Comparison of ENCODE assay signal across 8 cellular contexts in the genomic region with DNA sequence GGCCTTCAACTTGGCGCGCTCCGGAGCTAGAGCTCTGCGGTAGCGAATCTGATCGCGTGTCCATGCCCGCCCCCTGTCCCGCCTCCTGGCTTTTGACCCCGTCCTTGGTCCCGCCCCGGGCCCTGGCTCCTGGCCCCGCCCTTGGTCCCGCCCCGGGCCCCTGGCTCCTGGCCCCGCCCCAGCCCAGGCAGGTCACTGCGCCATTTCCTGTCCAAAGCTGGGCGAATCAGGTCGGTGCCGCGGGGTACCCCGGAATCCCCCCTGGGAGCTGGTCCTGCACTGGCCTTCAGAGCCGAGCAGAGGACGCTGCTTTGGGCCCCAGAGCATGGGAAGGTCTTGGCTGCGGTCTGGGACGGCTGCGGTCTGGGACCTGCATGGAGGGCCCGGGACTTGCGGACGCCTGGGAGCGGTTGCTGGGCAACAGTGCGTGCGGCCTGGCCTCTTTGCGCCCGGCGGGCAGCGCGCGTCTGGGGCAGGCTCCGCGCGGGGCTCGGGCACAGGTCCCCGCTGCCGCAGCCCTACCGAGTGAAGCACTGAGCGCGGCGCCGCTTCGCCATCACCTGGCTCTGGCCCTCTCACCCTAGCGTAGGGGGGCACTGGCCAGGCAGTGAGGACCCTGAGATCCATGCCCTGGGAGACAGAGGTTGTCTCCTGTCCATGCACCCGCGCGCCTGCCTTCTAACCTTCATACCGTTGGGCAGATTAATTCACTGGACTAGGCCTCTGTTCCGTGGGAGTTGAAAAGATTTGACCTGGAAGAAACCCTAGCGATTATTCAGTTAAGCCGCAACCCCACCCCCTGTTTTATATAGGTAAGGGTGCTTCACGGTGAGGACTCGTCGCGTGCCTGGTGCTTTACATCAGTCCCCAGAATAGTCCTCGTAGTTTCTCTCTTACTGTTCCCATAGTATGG. TPM values are rescaled to one million over a fixed set of nuclear protein-coding genes. Genes with fewer than 3 reads are reported as not detected.
DNase-seq lines count a peak whose midpoint lies in the region; ATAC-seq and TF ChIP-seq lines count a peak whose summit lies in the region.

A gene with protein sequence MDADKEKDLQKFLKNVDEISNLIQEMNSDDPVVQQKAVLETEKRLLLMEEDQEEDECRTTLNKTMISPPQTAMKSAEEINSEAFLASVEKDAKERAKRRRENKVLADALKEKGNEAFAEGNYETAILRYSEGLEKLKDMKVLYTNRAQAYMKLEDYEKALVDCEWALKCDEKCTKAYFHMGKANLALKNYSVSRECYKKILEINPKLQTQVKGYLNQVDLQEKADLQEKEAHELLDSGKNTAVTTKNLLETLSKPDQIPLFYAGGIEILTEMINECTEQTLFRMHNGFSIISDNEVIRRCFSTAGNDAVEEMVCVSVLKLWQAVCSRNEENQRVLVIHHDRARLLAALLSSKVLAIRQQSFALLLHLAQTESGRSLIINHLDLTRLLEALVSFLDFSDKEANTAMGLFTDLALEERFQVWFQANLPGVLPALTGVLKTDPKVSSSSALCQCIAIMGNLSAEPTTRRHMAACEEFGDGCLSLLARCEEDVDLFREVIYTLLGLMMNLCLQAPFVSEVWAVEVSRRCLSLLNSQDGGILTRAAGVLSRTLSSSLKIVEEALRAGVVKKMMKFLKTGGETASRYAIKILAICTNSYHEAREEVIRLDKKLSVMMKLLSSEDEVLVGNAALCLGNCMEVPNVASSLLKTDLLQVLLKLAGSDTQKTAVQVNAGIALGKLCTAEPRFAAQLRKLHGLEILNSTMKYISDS (plus strand): TSS at position 195 of the 913 bp plus-strand sequence. CDS start 1,675 bp downstream, outside the sequence.

- peak within 1 kb of the TSS; percentile 97 for H2AFZ ChIP-seq in osteoblast (ENCODE audit: low read length)

- TF ChIP-seq CTCF in glutamatergic neuron (IDR thresholded peaks at IDR 0.05; ENCODE audit: partially characterized antibody, unreplicated experiment) (no peak), osteoblast (IDR thresholded peaks at IDR 0.05; ENCODE audit: extremely low read depth, low read depth, low read length) (no peak)

- peak; percentile 99 for ATAC-seq in GM21619 (IDR thresholded peaks at IDR 0.05; ENCODE audit: unreplicated experiment)

- no peaks in the 10 kb centered on the region for H3K9me3 ChIP-seq in osteoblast (ENCODE audit: low read depth, low read length)

- DNase-seq in DMS53 treated with DMSO at 0.1 percent for 48 hours (lab: John Stamatoyannopoulos, UW; ENCODE audit: unreplicated experiment) (peak; percentile 86), KG1 (lab: John Stamatoyannopoulos, UW) (peak; percentile 55), SK-N-DZ (ENCODE audit: low spot score) (peak; percentile 84), glutamatergic neuron (peak; percentile 97), osteoblast (ENCODE audit: insufficient read length, low spot score, missing footprints) (peak; percentile 97)

- H3K9me3 Mint-ChIP-seq in activated naive CD4-positive, alpha-beta T cell treated with anti-CD3 and anti-CD28 coated beads, Interleukin-2, amount 50 U/mL, for 24 hours, result no peaks in the 10 kb centered on the region
- H3K9me3 Mint-ChIP-seq in glutamatergic neuron (ENCODE audit: unreplicated experiment), result peaks cover 4% of the 10 kb centered on the region

- H3K79me2 ChIP-seq in osteoblast (ENCODE audit: insufficient read depth, low read length), result peaks cover 5% of the 10 kb centered on the region

- peaks cover 2% of the 10 kb centered on the region for H3K36me3 ChIP-seq in osteoblast (ENCODE audit: insufficient read depth, low read length)

- H3K36me3 Mint-ChIP-seq in activated naive CD4-positive, alpha-beta T cell treated with anti-CD3 and anti-CD28 coated beads, Interleukin-2, amount 50 U/mL, for 24 hours, result peaks cover 21% of the 10 kb centered on the region
- H3K36me3 Mint-ChIP-seq in glutamatergic neuron (ENCODE audit: unreplicated experiment), result no peaks in the 10 kb centered on the region

- no peaks in the 10 kb centered on the region for H3K27me3 Mint-ChIP-seq in activated naive CD4-positive, alpha-beta T cell treated with anti-CD3 and anti-CD28 coated beads, Interleukin-2, amount 50 U/mL, for 24 hours
- H3K27me3 Mint-ChIP-seq in glutamatergic neuron (ENCODE audit: unreplicated experiment), result no peaks in the 10 kb centered on the region

- H3K4me3 Mint-ChIP-seq in activated naive CD4-positive, alpha-beta T cell treated with anti-CD3 and anti-CD28 coated beads, Interleukin-2, amount 50 U/mL, for 24 hours, result peak within 1 kb of the TSS; percentile 87
- H3K4me3 Mint-ChIP-seq in glutamatergic neuron (ENCODE audit: unreplicated experiment), result peak within 1 kb of the TSS; percentile 87

- H3K27me3 ChIP-seq in osteoblast (ENCODE audit: insufficient read depth, low read length), result no peaks in the 10 kb centered on the region

- H4K20me1 ChIP-seq in osteoblast (ENCODE audit: insufficient read depth, low read length), result no peaks in the 10 kb centered on the region

- peak within 1 kb of the TSS; percentile 96 for H3K4me2 ChIP-seq in osteoblast (ENCODE audit: insufficient read depth, low read length)

- peak within 1 kb of the TSS; percentile 89 for H3K27ac Mint-ChIP-seq in activated naive CD4-positive, alpha-beta T cell treated with anti-CD3 and anti-CD28 coated beads, Interleukin-2, amount 50 U/mL, for 24 hours
- peak within 1 kb of the TSS; percentile 75 for H3K27ac Mint-ChIP-seq in glutamatergic neuron (ENCODE audit: unreplicated experiment)

- peak within 1 kb of the TSS; percentile 95 for H3K4me3 ChIP-seq in osteoblast (ENCODE audit: insufficient read depth, low read length)

- peaks cover 14% of the 10 kb centered on the region for H3K4me1 ChIP-seq in osteoblast (ENCODE audit: insufficient read depth, low read length)

- H3K4me1 Mint-ChIP-seq in activated naive CD4-positive, alpha-beta T cell treated with anti-CD3 and anti-CD28 coated beads, Interleukin-2, amount 50 U/mL, for 24 hours, result peaks cover 53% of the 10 kb centered on the region
- H3K4me1 Mint-ChIP-seq in glutamatergic neuron (ENCODE audit: low read depth, unreplicated experiment), result peaks cover 34% of the 10 kb centered on the region

- peak within 1 kb of the TSS; percentile 84 for H3K27ac ChIP-seq in osteoblast (ENCODE audit: low read depth, low read length)
- peak within 1 kb of the TSS; percentile 40 for H3K27ac ChIP-seq in temporal lobe (ENCODE audit: low read depth, low read length)

RNA-seq across cellular contexts. Expression of the gene that starts here (rescaled TPM):
- 6.3 and 6.8 TPM in 2 replicates for polyA plus RNA-seq in SK-N-DZ (2014; cell fraction: cytosol; rRNA removed)
- 24.4 and 27.1 TPM in 2 replicates for polyA plus RNA-seq in SK-N-DZ (2014; cell fraction: nucleus; rRNA removed)
- total RNA-seq in glutamatergic neuron (ENCODE audit: unreplicated experiment), result 9.2 TPM
- total RNA-seq in osteoblast, result 21.4 and 23.9 TPM in 2 replicates
- total RNA-seq in temporal lobe, result 2.7 TPM

Comparison
In these comparisons a context has a peak if more than half of its experiments do, and no peak if none do; other contexts are left out.
1. Peak in every context shown above with its lines: DNase-seq, ATAC-seq, H3K4me3 ChIP-seq and H3K27ac ChIP-seq.